In the genomic region with DNA sequence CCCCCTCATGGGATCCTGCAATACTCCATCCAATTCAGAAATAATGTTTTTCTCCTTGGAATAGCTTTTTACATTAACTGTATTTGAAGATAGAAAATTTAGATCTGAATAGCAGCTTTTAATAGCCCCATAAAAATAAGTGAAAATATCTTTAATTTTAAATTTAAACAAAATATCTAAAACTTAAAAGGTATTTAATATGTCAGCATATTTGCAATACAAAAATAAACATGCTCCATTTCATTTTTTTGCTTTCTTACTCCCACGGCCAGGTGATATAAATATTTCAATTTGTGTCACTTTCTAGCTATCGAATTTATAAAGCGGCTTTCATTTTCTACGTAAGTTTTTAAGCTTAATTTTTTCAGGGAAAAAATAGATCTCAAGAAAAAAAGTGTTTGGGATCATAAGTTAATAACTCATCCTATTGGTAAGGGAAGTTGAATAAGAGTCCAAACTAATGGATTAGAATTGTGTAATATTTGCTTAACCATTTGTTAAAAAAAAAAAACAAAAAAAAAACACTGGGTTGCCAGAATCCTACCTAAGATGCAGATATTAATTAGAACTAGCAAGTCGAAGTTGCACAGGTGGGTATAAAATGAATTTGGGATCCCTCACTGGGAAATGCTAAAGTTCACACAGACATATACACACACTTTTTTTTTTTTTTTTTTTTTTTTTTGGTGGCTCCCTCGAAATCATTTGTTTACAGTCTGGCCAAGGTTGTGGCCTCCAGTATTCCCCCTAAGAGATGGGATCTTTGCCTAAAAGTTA, we compare ENCODE assay signal across 8 cellular contexts. TPM values are rescaled to one million over a fixed set of nuclear protein-coding genes. Genes with fewer than 3 reads are reported as not detected.
DNase-seq lines count a peak whose midpoint lies in the region; ATAC-seq, FAIRE-seq and TF ChIP-seq lines count a peak whose summit lies in the region.

No MANE protein-coding gene starts in this region.

- no peak overlapping the region for H3K23ac ChIP-seq in mesenchymal stem cell (ENCODE audit: low read length in 2 of 2)

- 9 to 10% methylated on average over 6 of the region's 6 CpGs for WGBS in body of pancreas, 2 donors
- 80% methylated on average over 5 of the region's 6 CpGs for WGBS in mesenchymal stem cell
- WGBS in urinary bladder = 50% methylated on average over 6 of the region's 6 CpGs

- TF ChIP-seq POLR2A in body of pancreas (IDR thresholded peaks at IDR 0.05) = no peak

- no peaks in the 10 kb centered on the region for H3K9me3 ChIP-seq in cardiac muscle cell (ENCODE audit: low read depth)
- no peaks in the 10 kb centered on the region for H3K9me3 ChIP-seq in body of pancreas
- no peaks in the 10 kb centered on the region for H3K9me3 ChIP-seq in mesenchymal stem cell (ENCODE audit: control insufficient read depth, low read length)

- H3K79me1 ChIP-seq in mesenchymal stem cell (replicated peaks; ENCODE audit: low read length, poor library complexity, severe bottlenecking) = peaks cover 7% of the 10 kb centered on the region

- ATAC-seq in Right ventricle myocardium inferior = no peak
- peak; percentile 33 for ATAC-seq in body of pancreas
- ATAC-seq in GM21367 (IDR thresholded peaks at IDR 0.05; ENCODE audit: unreplicated experiment) = no peak

- peak overlapping the region; percentile 99 for H3K27ac ChIP-seq in cardiac muscle cell
- peak overlapping the region; percentile 98 to 99 (median 99) for H3K27ac ChIP-seq in body of pancreas
- peak overlapping the region; percentile 100 for H3K27ac ChIP-seq in mesenchymal stem cell (ENCODE audit: low read length, poor library complexity, severe bottlenecking)
- peak overlapping the region; percentile 98 for H3K27ac ChIP-seq in urinary bladder (ENCODE audit: low read depth)

- no peak overlapping the region for H4K91ac ChIP-seq in mesenchymal stem cell (ENCODE audit: low read length)

- DNase-seq in cardiac muscle cell (ENCODE audit: low read depth in 1 of 2, low spot score in 1 of 2) (no peak), Right ventricle myocardium inferior (ENCODE audit: missing footprints) (no peak), body of pancreas (no peak), mesenchymal stem cell (no peak), RCC 7860 (ENCODE audit: low spot score) (no peak), NCI-H187 treated with DMSO at 0.1 percent for 48 hours (lab: John Stamatoyannopoulos, UW) (no peak)

- H2BK120ac ChIP-seq in mesenchymal stem cell (ENCODE audit: low read depth, low read length) = no peak overlapping the region

- peak overlapping the region; percentile 98 for H3K9ac ChIP-seq in mesenchymal stem cell (ENCODE audit: low read length)

- no peak overlapping the region for H2BK5ac ChIP-seq in mesenchymal stem cell (ENCODE audit: low read depth, low read length, poor library complexity, severe bottlenecking)

- no peak overlapping the region for H3K4ac ChIP-seq in mesenchymal stem cell (ENCODE audit: low read depth in 1 of 2, low read length in 2 of 2)

- H3K4me1 ChIP-seq in cardiac muscle cell (ENCODE audit: low read depth) (peaks cover 22% of the 10 kb centered on the region), body of pancreas (peaks cover 46% of the 10 kb centered on the region), mesenchymal stem cell (ENCODE audit: control insufficient read depth, insufficient read depth, low read depth, low read length) (peaks cover 12% of the 10 kb centered on the region), urinary bladder (ENCODE audit: insufficient read depth) (no peaks in the 10 kb centered on the region)

- no peaks in the 10 kb centered on the region for H3K36me3 ChIP-seq in cardiac muscle cell
- no peaks in the 10 kb centered on the region for H3K36me3 ChIP-seq in body of pancreas (replicated peaks in 1 of 2; ENCODE audit: insufficient read depth in 1 of 2, low read depth in 2 of 2)
- peaks cover under 1 to 3% of the 10 kb centered on the region in 2 experiments for H3K36me3 ChIP-seq in mesenchymal stem cell (ENCODE audit: control insufficient read depth in 1 of 2, insufficient read depth in 2 of 2, low read depth in 1 of 2, low read length in 2 of 2)
- no peaks in the 10 kb centered on the region for H3K36me3 ChIP-seq in urinary bladder (ENCODE audit: insufficient read depth)

- no peak overlapping the region for H4K8ac ChIP-seq in mesenchymal stem cell (ENCODE audit: low read length)

- no peak overlapping the region for H3K14ac ChIP-seq in mesenchymal stem cell (ENCODE audit: low read length in 2 of 2)

- H3K27me3 ChIP-seq in cardiac muscle cell (no peaks in the 10 kb centered on the region), body of pancreas (no peaks in the 10 kb centered on the region), mesenchymal stem cell (ENCODE audit: control insufficient read depth in 1 of 2, insufficient read depth in 1 of 2, low read length in 2 of 2) (no peaks in the 10 kb centered on the region)

- no peak overlapping the region for H3K18ac ChIP-seq in mesenchymal stem cell (ENCODE audit: low read depth in 1 of 2, low read length in 2 of 2)

- no peak overlapping the region for H2BK15ac ChIP-seq in mesenchymal stem cell (ENCODE audit: low read depth, poor library complexity, severe bottlenecking)

- H2BK12ac ChIP-seq in mesenchymal stem cell (ENCODE audit: low read length in 2 of 2) = no peak overlapping the region

- H3K4me3 ChIP-seq in cardiac muscle cell (peak overlapping the region; percentile 82), body of pancreas (no peak overlapping the region), mesenchymal stem cell (ENCODE audit: insufficient read depth in 1 of 2, low read depth in 1 of 2, low read length in 2 of 2) (peak overlapping the region in 1 of 2 experiments; percentile 84), urinary bladder (ENCODE audit: low read depth, low read length) (peak overlapping the region; percentile 70)

- H3K4me2 ChIP-seq in mesenchymal stem cell (ENCODE audit: low read length, poor library complexity, severe bottlenecking) = peak overlapping the region; percentile 44

- H2AK5ac ChIP-seq in mesenchymal stem cell (ENCODE audit: low read length, severe bottlenecking) = no peak overlapping the region

- no peak overlapping the region for H2AFZ ChIP-seq in mesenchymal stem cell (ENCODE audit: low read depth, low read length)

- TF ChIP-seq CTCF in cardiac muscle cell (IDR thresholded peaks at IDR 0.05; ENCODE audit: low read depth, low read length) (no peak), body of pancreas (IDR thresholded peaks at IDR 0.05) (no peak)

- no peak for FAIRE-seq in RCC 7860 (lab: Jason Lieb, UNC)

- intact Hi-C loops in Right ventricle myocardium inferior (cut with DNase I) = no loop called here
- intact Hi-C loops in body of pancreas (cut with DNase I) = no loop called here

RNA-seq across cellular contexts. Expression of a gene that starts 47.6 kb away (rescaled TPM):
- 53.7 and 84.9 TPM in 2 replicates for total RNA-seq in cardiac muscle cell
- polyA plus RNA-seq in cardiac muscle cell = 60.4 and 78.8 TPM in 2 replicates
- total RNA-seq in Right ventricle myocardium inferior = 199 TPM
- 10 to 100 TPM; 59.0 to 77.6 TPM for total RNA-seq in body of pancreas
- 131 TPM for polyA plus RNA-seq in mesenchymal stem cell (2013, experiment 1 of 2)
- 141 TPM for polyA plus RNA-seq in mesenchymal stem cell (2013, experiment 2 of 2)
- total RNA-seq in urinary bladder = 118 TPM
- polyA plus RNA-seq in urinary bladder = 85.4 TPM

Comparison
In these comparisons a context has a peak if more than half of its experiments do, and no peak if none do; other contexts are left out.
1. H3K4me3 ChIP-seq: peak in cardiac muscle cell (single experiment) and urinary bladder (single experiment); none in body of pancreas (0 of 2).
2. Peak in every context shown above with its lines, with median percentiles within 50 percentile points of each other: H3K27ac ChIP-seq.